1 cellular context compared by ENCODE assay signal in genomic region chr17:72430611-72431432, GRCh38.
TF ChIP-seq lines count a peak whose summit lies in the region.

No MANE protein-coding gene starts in this region.

TF ChIP-seq in GM12878, 131 proteins besides CTCF, POLR2A, EP300 and RAD21 (continued from another document):
- TF ChIP-seq ZBTB4 (CRISPR knock-in tag; IDR thresholded peaks at IDR 0.05) (no peak), TAF1 (IDR thresholded peaks at IDR 0.05; ENCODE audit: borderline replicate concordance, low read depth, low read length) (no peak), FOXK2 (IDR thresholded peaks at IDR 0.05) (no peak)
